ENCODE assay signal across 1 cellular context in genomic region chr12:10571141-10571540, GRCh38.
TF ChIP-seq lines count a peak whose summit lies in the region.

No MANE protein-coding gene starts in this region.

TF ChIP-seq in GM23338, 12 proteins besides CTCF, POLR2A, EP300 and RAD21:
- TF ChIP-seq, protein P1, sequence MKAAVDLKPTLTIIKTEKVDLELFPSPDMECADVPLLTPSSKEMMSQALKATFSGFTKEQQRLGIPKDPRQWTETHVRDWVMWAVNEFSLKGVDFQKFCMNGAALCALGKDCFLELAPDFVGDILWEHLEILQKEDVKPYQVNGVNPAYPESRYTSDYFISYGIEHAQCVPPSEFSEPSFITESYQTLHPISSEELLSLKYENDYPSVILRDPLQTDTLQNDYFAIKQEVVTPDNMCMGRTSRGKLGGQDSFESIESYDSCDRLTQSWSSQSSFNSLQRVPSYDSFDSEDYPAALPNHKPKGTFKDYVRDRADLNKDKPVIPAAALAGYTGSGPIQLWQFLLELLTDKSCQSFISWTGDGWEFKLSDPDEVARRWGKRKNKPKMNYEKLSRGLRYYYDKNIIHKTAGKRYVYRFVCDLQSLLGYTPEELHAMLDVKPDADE (IDR thresholded peaks at IDR 0.05), result no peak
- TF ChIP-seq STAT1 (IDR thresholded peaks at IDR 0.05; ENCODE audit: unreplicated experiment) (no peak), ZNF331 (CRISPR knock-in tag; IDR thresholded peaks at IDR 0.05; ENCODE audit: low read depth) (no peak), EZH2phosphoT487 (IDR thresholded peaks at IDR 0.05; ENCODE audit: unreplicated experiment) (no peak), EZH2 (IDR thresholded peaks at IDR 0.05; ENCODE audit: low read depth, unreplicated experiment) (no peak), POLR2AphosphoS5 (IDR thresholded peaks at IDR 0.05; ENCODE audit: low read depth) (no peak), NANOG (IDR thresholded peaks at IDR 0.05; ENCODE audit: borderline replicate concordance) (no peak), ZNF114 (CRISPR knock-in tag; IDR thresholded peaks at IDR 0.05) (no peak), JUNB (IDR thresholded peaks at IDR 0.05; ENCODE audit: unreplicated experiment) (no peak), CREB1 (CRISPR knock-in tag; IDR thresholded peaks at IDR 0.05; ENCODE audit: low read depth) (no peak)
- TF ChIP-seq, protein P2, sequence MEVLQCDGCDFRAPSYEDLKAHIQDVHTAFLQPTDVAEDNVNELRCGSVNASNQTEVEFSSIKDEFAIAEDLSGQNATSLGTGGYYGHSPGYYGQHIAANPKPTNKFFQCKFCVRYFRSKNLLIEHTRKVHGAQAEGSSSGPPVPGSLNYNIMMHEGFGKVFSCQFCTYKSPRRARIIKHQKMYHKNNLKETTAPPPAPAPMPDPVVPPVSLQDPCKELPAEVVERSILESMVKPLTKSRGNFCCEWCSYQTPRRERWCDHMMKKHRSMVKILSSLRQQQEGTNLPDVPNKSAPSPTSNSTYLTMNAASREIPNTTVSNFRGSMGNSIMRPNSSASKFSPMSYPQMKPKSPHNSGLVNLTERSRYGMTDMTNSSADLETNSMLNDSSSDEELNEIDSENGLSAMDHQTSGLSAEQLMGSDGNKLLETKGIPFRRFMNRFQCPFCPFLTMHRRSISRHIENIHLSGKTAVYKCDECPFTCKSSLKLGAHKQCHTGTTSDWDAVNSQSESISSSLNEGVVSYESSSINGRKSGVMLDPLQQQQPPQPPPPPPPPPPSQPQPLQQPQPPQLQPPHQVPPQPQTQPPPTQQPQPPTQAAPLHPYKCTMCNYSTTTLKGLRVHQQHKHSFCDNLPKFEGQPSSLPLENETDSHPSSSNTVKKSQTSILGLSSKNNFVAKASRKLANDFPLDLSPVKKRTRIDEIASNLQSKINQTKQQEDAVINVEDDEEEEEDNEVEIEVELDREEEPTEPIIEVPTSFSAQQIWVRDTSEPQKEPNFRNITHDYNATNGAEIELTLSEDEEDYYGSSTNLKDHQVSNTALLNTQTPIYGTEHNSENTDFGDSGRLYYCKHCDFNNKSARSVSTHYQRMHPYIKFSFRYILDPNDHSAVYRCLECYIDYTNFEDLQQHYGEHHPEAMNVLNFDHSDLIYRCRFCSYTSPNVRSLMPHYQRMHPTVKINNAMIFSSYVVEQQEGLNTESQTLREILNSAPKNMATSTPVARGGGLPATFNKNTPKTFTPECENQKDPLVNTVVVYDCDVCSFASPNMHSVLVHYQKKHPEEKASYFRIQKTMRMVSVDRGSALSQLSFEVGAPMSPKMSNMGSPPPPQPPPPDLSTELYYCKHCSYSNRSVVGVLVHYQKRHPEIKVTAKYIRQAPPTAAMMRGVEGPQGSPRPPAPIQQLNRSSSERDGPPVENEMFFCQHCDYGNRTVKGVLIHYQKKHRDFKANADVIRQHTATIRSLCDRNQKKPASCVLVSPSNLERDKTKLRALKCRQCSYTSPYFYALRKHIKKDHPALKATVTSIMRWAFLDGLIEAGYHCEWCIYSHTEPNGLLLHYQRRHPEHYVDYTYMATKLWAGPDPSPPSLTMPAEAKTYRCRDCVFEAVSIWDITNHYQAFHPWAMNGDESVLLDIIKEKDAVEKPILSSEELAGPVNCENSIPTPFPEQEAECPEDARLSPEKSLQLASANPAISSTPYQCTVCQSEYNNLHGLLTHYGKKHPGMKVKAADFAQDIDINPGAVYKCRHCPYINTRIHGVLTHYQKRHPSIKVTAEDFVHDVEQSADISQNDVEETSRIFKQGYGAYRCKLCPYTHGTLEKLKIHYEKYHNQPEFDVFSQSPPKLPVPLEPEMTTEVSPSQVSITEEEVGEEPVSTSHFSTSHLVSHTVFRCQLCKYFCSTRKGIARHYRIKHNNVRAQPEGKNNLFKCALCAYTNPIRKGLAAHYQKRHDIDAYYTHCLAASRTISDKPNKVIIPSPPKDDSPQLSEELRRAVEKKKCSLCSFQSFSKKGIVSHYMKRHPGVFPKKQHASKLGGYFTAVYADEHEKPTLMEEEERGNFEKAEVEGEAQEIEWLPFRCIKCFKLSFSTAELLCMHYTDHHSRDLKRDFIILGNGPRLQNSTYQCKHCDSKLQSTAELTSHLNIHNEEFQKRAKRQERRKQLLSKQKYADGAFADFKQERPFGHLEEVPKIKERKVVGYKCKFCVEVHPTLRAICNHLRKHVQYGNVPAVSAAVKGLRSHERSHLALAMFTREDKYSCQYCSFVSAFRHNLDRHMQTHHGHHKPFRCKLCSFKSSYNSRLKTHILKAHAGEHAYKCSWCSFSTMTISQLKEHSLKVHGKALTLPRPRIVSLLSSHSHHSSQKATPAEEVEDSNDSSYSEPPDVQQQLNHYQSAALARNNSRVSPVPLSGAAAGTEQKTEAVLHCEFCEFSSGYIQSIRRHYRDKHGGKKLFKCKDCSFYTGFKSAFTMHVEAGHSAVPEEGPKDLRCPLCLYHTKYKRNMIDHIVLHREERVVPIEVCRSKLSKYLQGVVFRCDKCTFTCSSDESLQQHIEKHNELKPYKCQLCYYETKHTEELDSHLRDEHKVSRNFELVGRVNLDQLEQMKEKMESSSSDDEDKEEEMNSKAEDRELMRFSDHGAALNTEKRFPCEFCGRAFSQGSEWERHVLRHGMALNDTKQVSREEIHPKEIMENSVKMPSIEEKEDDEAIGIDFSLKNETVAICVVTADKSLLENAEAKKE (CRISPR knock-in tag; IDR thresholded peaks at IDR 0.05), result no peak
- TF ChIP-seq, protein P3, sequence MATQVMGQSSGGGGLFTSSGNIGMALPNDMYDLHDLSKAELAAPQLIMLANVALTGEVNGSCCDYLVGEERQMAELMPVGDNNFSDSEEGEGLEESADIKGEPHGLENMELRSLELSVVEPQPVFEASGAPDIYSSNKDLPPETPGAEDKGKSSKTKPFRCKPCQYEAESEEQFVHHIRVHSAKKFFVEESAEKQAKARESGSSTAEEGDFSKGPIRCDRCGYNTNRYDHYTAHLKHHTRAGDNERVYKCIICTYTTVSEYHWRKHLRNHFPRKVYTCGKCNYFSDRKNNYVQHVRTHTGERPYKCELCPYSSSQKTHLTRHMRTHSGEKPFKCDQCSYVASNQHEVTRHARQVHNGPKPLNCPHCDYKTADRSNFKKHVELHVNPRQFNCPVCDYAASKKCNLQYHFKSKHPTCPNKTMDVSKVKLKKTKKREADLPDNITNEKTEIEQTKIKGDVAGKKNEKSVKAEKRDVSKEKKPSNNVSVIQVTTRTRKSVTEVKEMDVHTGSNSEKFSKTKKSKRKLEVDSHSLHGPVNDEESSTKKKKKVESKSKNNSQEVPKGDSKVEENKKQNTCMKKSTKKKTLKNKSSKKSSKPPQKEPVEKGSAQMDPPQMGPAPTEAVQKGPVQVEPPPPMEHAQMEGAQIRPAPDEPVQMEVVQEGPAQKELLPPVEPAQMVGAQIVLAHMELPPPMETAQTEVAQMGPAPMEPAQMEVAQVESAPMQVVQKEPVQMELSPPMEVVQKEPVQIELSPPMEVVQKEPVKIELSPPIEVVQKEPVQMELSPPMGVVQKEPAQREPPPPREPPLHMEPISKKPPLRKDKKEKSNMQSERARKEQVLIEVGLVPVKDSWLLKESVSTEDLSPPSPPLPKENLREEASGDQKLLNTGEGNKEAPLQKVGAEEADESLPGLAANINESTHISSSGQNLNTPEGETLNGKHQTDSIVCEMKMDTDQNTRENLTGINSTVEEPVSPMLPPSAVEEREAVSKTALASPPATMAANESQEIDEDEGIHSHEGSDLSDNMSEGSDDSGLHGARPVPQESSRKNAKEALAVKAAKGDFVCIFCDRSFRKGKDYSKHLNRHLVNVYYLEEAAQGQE (IDR thresholded peaks at IDR 0.05; ENCODE audit: unreplicated experiment), result no peak
TF ChIP-seq in GM23338: peak in this region for 0.
